In genomic region chr11:70525466-70525865, GRCh38 we compare ENCODE assay signal across 16 cellular contexts.
DNase-seq lines count a peak whose midpoint lies in the region; ATAC-seq and TF ChIP-seq lines count a peak whose summit lies in the region.
"Had no signal": no experiment of that assay in that cellular context is flagged by ENCODE, and none has a peak within 500 bp of the region (broad histone marks: within the 10 kb centered on the region; RNA-seq: fewer than 3 reads in every experiment).

No MANE protein-coding gene starts in this region.

- H3K27ac ChIP-seq in IMR-90 (ENCODE audit: insufficient read depth, low read length) (no peak overlapping the region), osteoblast (ENCODE audit: low read depth, low read length) (no peak overlapping the region)
- H3K27ac ChIP-seq: Peyer's patch had no signal

- peaks cover 23% of the 10 kb centered on the region for H3K4me1 Mint-ChIP-seq in glutamatergic neuron (ENCODE audit: low read depth, unreplicated experiment)
- H3K4me1 Mint-ChIP-seq: CD14-positive monocyte had no signal

- H3K9ac ChIP-seq in IMR-90 (ENCODE audit: low read depth, low read length), result no peak overlapping the region

- H3K36me3 ChIP-seq in BE2C, result no peaks in the 10 kb centered on the region
- no peaks in the 10 kb centered on the region for H3K36me3 ChIP-seq in IMR-90 (ENCODE audit: control insufficient read depth, insufficient read depth, low read length)
- no peaks in the 10 kb centered on the region for H3K36me3 ChIP-seq in osteoblast (ENCODE audit: insufficient read depth, low read length)
- H3K36me3 ChIP-seq: Peyer's patch had no signal

- H3K4ac ChIP-seq in IMR-90 (ENCODE audit: low read depth, low read length), result no peak overlapping the region

- H3K18ac ChIP-seq in IMR-90 (ENCODE audit: low read depth, low read length), result no peak overlapping the region

- H3K36me3 Mint-ChIP-seq in glutamatergic neuron (ENCODE audit: unreplicated experiment), result no peaks in the 10 kb centered on the region
- H3K36me3 Mint-ChIP-seq: CD14-positive monocyte had no signal

- H3K56ac ChIP-seq in IMR-90 (ENCODE audit: extremely low read depth, insufficient read depth, low read length), result no peak overlapping the region

- no peak overlapping the region for H4K91ac ChIP-seq in IMR-90 (ENCODE audit: insufficient read depth, low read depth, low read length)

- H3K9me3 ChIP-seq in BE2C, result no peaks in the 10 kb centered on the region
- no peaks in the 10 kb centered on the region for H3K9me3 ChIP-seq in IMR-90 (ENCODE audit: control insufficient read depth, insufficient read depth, low read length)
- H3K9me3 ChIP-seq in osteoblast (ENCODE audit: low read depth, low read length), result no peaks in the 10 kb centered on the region
- H3K9me3 ChIP-seq: Peyer's patch had no signal

- H3K14ac ChIP-seq in IMR-90 (replicated peaks; ENCODE audit: low read depth, low read length), result no peak overlapping the region

- H3K79me2 ChIP-seq in osteoblast (ENCODE audit: insufficient read depth, low read length), result no peaks in the 10 kb centered on the region

- dilution Hi-C loops in IMR-90 (cut with HindIII; ENCODE audit: low sequenced_read_pairs, unreplicated experiment), result no loop called here

- in situ Hi-C loops in IMR-90 (cut with MboI; ENCODE audit: low sequenced_read_pairs), result no loop called here

- no peak overlapping the region for H2BK15ac ChIP-seq in IMR-90 (ENCODE audit: low read depth, low read length)

- H2AFZ ChIP-seq in IMR-90 (replicated peaks; ENCODE audit: low read length, poor library complexity) (no peak overlapping the region), osteoblast (ENCODE audit: low read length) (no peak overlapping the region)

- intact Hi-C loops in IMR-90 (cut with micrococcal nuclease), result loop anchor here (10.0 kb wide), 1 partner anchor 59 kb away; no protein-coding TSS in a partner anchor

- H3K27me3 Mint-ChIP-seq in glutamatergic neuron (ENCODE audit: unreplicated experiment), result peaks cover 2% of the 10 kb centered on the region

- BruUV-seq in IMR-90 (replicated peaks; lab: Mats Ljungman, UMichigan), result no TSS peak

- no peak overlapping the region for H3K23ac ChIP-seq in IMR-90 (ENCODE audit: low read depth, low read length)

- H3K4me2 ChIP-seq in IMR-90 (ENCODE audit: low read depth, low read length), result no peak overlapping the region
- no peak overlapping the region for H3K4me2 ChIP-seq in osteoblast (ENCODE audit: insufficient read depth, low read length)

- no peaks in the 10 kb centered on the region for H3K27me3 ChIP-seq in BE2C
- peaks cover 15% of the 10 kb centered on the region for H3K27me3 ChIP-seq in IMR-90 (ENCODE audit: control insufficient read depth, insufficient read depth, low read length)
- H3K27me3 ChIP-seq in osteoblast (ENCODE audit: insufficient read depth, low read length), result peaks cover 34% of the 10 kb centered on the region
- H3K27me3 ChIP-seq: Peyer's patch had no signal

- CTCF ChIA-PET in IMR-90 (lab: Yijun Ruan, JAX), result interaction anchor here (1.0 kb wide), 1 partner anchor 38 kb away, joined by 3 read pairs; no protein-coding TSS in a partner anchor

- whole genome bisulfite sequencing in IMR-90 (ENCODE audit: extremely low coverage in 2 of 2, insufficient read length in 1 of 2), 2 experiments, result no CpG with 5 or more reads among the region's 7 CpGs

- H3K9me1 ChIP-seq in IMR-90 (ENCODE audit: insufficient read depth, low read length), result no peaks in the 10 kb centered on the region

- POLR2A ChIA-PET in IMR-90 (lab: Charles Lee; ENCODE audit: unreplicated experiment), result no interaction called here

- H3K9me3 Mint-ChIP-seq in glutamatergic neuron (ENCODE audit: unreplicated experiment), result peaks cover 9% of the 10 kb centered on the region

- no peak for TF ChIP-seq RAD21 in IMR-90 (IDR thresholded peaks at IDR 0.05; ENCODE audit: low read length)

- no peak overlapping the region for H3K4me3 Mint-ChIP-seq in glutamatergic neuron (ENCODE audit: unreplicated experiment)
- H3K4me3 Mint-ChIP-seq: CD14-positive monocyte had no signal

- H4K5ac ChIP-seq in IMR-90 (ENCODE audit: low read depth, low read length), result no peak overlapping the region

- no peak overlapping the region for H2AK9ac ChIP-seq in IMR-90 (replicated peaks; ENCODE audit: low read depth, low read length, poor library complexity)

- DNase-seq in BE2C (peak; percentile 5), IMR-90 (no peak), glutamatergic neuron (peak; percentile 13), osteoblast (ENCODE audit: insufficient read length, low spot score, missing footprints) (peak; percentile 52), NOMO-1 treated with DMSO at 0.1 percent for 48 hours (lab: John Stamatoyannopoulos, UW; ENCODE audit: unreplicated experiment) (no peak), NCI-H82 (lab: John Stamatoyannopoulos, UW) (no peak)
- DNase-seq: COR-L47, EL, HCEC 1CT, MM.1S, NCI-H1092 treated with DMSO at 0.1 percent for 48 hours, NCI-H1694, SHP77 treated with DMSO at 0.1 percent for 48 hours had no signal

- no peak for TF ChIP-seq POLR2A in IMR-90 (IDR thresholded peaks at IDR 0.05; ENCODE audit: low read depth, low read length)

- H2BK20ac ChIP-seq in IMR-90 (ENCODE audit: low read depth, low read length), result no peak overlapping the region

- H3K4me1 ChIP-seq in BE2C (peaks cover 28% of the 10 kb centered on the region), IMR-90 (ENCODE audit: control insufficient read depth, insufficient read depth, low read length) (peaks cover 6% of the 10 kb centered on the region; the same call in 1 of the 2 replicates), osteoblast (ENCODE audit: insufficient read depth, low read length) (no peaks in the 10 kb centered on the region)
- H3K4me1 ChIP-seq: Peyer's patch had no signal

- no peak overlapping the region for H2BK120ac ChIP-seq in IMR-90 (ENCODE audit: low read depth, low read length)

- ATAC-seq in IMR-90 (ENCODE audit: low read depth) (no peak), GM19023 (IDR thresholded peaks at IDR 0.05; ENCODE audit: unreplicated experiment) (no peak)

- H2BK5ac ChIP-seq in IMR-90 (ENCODE audit: low read depth, low read length, poor library complexity, severe bottlenecking), result no peak overlapping the region

- H4K8ac ChIP-seq in IMR-90 (ENCODE audit: low read depth in 2 of 2, low read length in 2 of 2), result no peak overlapping the region

- TF ChIP-seq CTCF in BE2C (IDR thresholded peaks at IDR 0.05; ENCODE audit: low read depth, low read length) (no peak), IMR-90 (conservative IDR thresholded peaks at IDR 0.05; ENCODE audit: low read depth, low read length) (no peak), glutamatergic neuron (IDR thresholded peaks at IDR 0.05; ENCODE audit: partially characterized antibody, unreplicated experiment) (no peak), osteoblast (IDR thresholded peaks at IDR 0.05; ENCODE audit: extremely low read depth, low read depth, low read length) (no peak)

- peak overlapping the region; percentile 9; the same call in 1 of the 2 replicates for H2AK5ac ChIP-seq in IMR-90 (ENCODE audit: low read depth, low read length)

- no peak overlapping the region for H3K4me3 ChIP-seq in BE2C (ENCODE audit: low read depth, low read length)
- no peak overlapping the region for H3K4me3 ChIP-seq in IMR-90 (ENCODE audit: insufficient read depth, low read depth, low read length)
- H3K4me3 ChIP-seq in osteoblast (ENCODE audit: insufficient read depth, low read length), result no peak overlapping the region
- H3K4me3 ChIP-seq: Peyer's patch had no signal

- H4K20me1 ChIP-seq in IMR-90 (ENCODE audit: insufficient read depth, low read length) (peaks cover 22% of the 10 kb centered on the region), osteoblast (ENCODE audit: insufficient read depth, low read length) (peaks cover 3% of the 10 kb centered on the region)

- H3K79me1 ChIP-seq in IMR-90 (ENCODE audit: low read depth in 1 of 2, low read length in 2 of 2), result no peaks in the 10 kb centered on the region

- H3K27ac Mint-ChIP-seq in glutamatergic neuron (ENCODE audit: unreplicated experiment), result no peak overlapping the region
- H3K27ac Mint-ChIP-seq: CD14-positive monocyte had no signal

TF ChIP-seq in IMR-90, 13 proteins besides CTCF, POLR2A, EP300 and RAD21:
- TF ChIP-seq, protein P1, sequence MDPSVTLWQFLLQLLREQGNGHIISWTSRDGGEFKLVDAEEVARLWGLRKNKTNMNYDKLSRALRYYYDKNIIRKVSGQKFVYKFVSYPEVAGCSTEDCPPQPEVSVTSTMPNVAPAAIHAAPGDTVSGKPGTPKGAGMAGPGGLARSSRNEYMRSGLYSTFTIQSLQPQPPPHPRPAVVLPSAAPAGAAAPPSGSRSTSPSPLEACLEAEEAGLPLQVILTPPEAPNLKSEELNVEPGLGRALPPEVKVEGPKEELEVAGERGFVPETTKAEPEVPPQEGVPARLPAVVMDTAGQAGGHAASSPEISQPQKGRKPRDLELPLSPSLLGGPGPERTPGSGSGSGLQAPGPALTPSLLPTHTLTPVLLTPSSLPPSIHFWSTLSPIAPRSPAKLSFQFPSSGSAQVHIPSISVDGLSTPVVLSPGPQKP (IDR thresholded peaks at IDR 0.05; ENCODE audit: borderline replicate concordance, low read depth, low read length), result no peak
- TF ChIP-seq MAZ (IDR thresholded peaks at IDR 0.05; ENCODE audit: borderline replicate concordance, low read depth, low read length) (no peak), NFE2L2 (IDR thresholded peaks at IDR 0.05; ENCODE audit: low read depth, low read length) (no peak), SMC3 (IDR thresholded peaks at IDR 0.05; ENCODE audit: low read depth, low read length) (no peak), CEBPB (IDR thresholded peaks at IDR 0.05; ENCODE audit: low read depth, low read length) (no peak), BHLHE40 (IDR thresholded peaks at IDR 0.05; ENCODE audit: low read depth, low read length) (no peak), CHD1 (IDR thresholded peaks at IDR 0.05; ENCODE audit: low read depth, low read length) (no peak), MXI1 (IDR thresholded peaks at IDR 0.05; ENCODE audit: borderline replicate concordance, low read depth, low read length) (no peak)

Comparison
In these comparisons a context has a peak if more than half of its experiments do, and no peak if none do; other contexts are left out.
1. DNase-seq: peak in BE2C (single experiment), glutamatergic neuron (single experiment) and osteoblast (single experiment); none in IMR-90 (single experiment), NOMO-1 treated with DMSO at 0.1 percent for 48 hours (single experiment) and NCI-H82 (single experiment).